9 cellular contexts compared by ENCODE assay signal in the genomic region with DNA sequence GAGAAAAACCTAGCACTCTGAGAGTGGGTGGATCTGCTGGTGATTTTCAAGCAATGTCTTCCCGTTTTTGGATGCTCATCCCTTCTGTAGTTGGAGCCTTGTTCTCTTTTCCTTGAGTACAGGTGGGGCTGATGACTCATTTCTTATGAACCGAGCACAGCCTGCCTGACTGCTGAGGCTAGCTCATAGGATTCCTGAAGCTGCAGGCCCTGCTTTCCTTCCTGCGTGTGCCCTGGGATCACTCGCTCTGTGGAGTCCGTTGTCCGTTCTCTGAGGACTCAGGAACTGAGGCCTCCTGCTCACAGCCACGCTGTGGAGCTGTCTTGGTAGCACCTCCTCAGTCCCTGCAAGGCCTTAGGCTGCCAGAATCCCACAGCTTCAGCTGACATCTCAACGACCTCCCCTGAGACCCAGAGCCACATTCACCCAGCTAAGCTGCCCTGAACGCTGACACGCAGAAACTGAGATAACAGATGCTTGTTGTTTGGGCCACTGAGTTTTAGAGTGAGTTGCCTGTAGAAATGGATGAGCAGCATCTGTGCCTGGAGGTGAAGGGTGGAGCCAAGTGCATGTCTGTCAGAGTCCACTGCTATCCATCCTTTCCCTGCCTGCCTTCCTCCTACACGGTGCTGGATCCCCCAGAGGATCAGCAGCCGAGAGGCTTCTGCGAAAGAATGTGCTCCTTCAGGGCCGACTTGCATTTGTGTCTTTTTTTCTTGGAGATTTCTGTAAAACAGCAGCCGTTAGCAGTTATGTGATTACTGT.
DNase-seq lines count a peak whose midpoint lies in the region; ATAC-seq and TF ChIP-seq lines count a peak whose summit lies in the region.
"Had no signal": no experiment of that assay in that cellular context is flagged by ENCODE, and none has a peak within 500 bp of the region (broad histone marks: within the 10 kb centered on the region; RNA-seq: fewer than 3 reads in every experiment).

No MANE protein-coding gene starts in this region.

- H4K20me1 ChIP-seq in HCT116 (ENCODE audit: insufficient read depth) = peaks cover 3% of the 10 kb centered on the region

- in situ Hi-C loops in ACHN (cut with HindIII; ENCODE audit: low pct_ligation_motif_present, low pct_unique_long_range_greater_than_20kb, low sequenced_read_pairs) = no loop called here

- peaks cover 8 to 19% of the 10 kb centered on the region in 2 experiments; a peak in 3 of 4 replicates for H3K4me1 ChIP-seq in HCT116 (ENCODE audit: control insufficient read depth in 1 of 2, insufficient read depth in 2 of 2, low read length in 2 of 2)

- CTCF ChIA-PET in HCT116 (lab: Charles Lee) (no interaction called here), GM10248 (lab: Yijun Ruan, JAX) (interaction anchor here (1.0 to 1.6 kb wide), 7 partner anchors 8 to 120 kb away, joined by 3 to 5 read pairs (median 3); no protein-coding TSS in a partner anchor)

- H3K4me3 ChIP-seq in HCT116 (replicated peaks in 1 of 2; ENCODE audit: low read depth in 1 of 2, low read length in 2 of 2) = no peak overlapping the region
- H3K4me3 ChIP-seq: K562 had no signal

- H3K27me3 Mint-ChIP-seq in activated naive CD8-positive, alpha-beta T cell treated with anti-CD3 and anti-CD28 coated beads, Interleukin-2, amount 50 U/mL, for 24 hours = peaks cover 2% of the 10 kb centered on the region
- H3K27me3 Mint-ChIP-seq in immature natural killer cell (ENCODE audit: low read depth in 3 of 3) = peaks cover 20 to 30% (median 24%) of the 10 kb centered on the region in 3 donors

- H3K36me3 ChIP-seq in HCT116 (ENCODE audit: control insufficient read depth in 1 of 2, insufficient read depth in 2 of 2, low read length in 2 of 2) = no peaks in the 10 kb centered on the region

- BruUV-seq in HCT116 (replicated peaks; lab: Mats Ljungman, UMichigan) = no TSS peak

- H3K9ac ChIP-seq in HCT116 (ENCODE audit: low read length) = no peak overlapping the region

- peaks cover 20% of the 10 kb centered on the region for H3K36me3 Mint-ChIP-seq in activated naive CD8-positive, alpha-beta T cell treated with anti-CD3 and anti-CD28 coated beads, Interleukin-2, amount 50 U/mL, for 24 hours (ENCODE audit: low read depth)
- H3K36me3 Mint-ChIP-seq in immature natural killer cell = no peaks in the 10 kb centered on the region

- RAD21 ChIA-PET in HCT116 (lab: Charles Lee; ENCODE audit: low non-redundant PET in 1 of 2, low total read pairs in 2 of 2, uncharacterized antibody in 2 of 2, unreplicated experiment in 2 of 2) = no interaction called here

- H3K79me2 ChIP-seq in HCT116 (ENCODE audit: insufficient read depth, low read length) = peaks cover 99% of the 10 kb centered on the region

- H3K4me3 Mint-ChIP-seq in activated naive CD8-positive, alpha-beta T cell treated with anti-CD3 and anti-CD28 coated beads, Interleukin-2, amount 50 U/mL, for 24 hours = peak overlapping the region; percentile 71
- peak overlapping the region in 4 of 5 donors; percentile 9 to 87 (median 79) for H3K4me3 Mint-ChIP-seq in immature natural killer cell

- H3K27ac Mint-ChIP-seq in activated naive CD8-positive, alpha-beta T cell treated with anti-CD3 and anti-CD28 coated beads, Interleukin-2, amount 50 U/mL, for 24 hours = peak overlapping the region; percentile 90
- H3K27ac Mint-ChIP-seq in immature natural killer cell = peak overlapping the region; percentile 73 to 98 (median 90)

- peak overlapping the region; percentile 43 for H3K4me2 ChIP-seq in HCT116 (ENCODE audit: low read length)

- intact Hi-C loops in HCT116 (cut with micrococcal nuclease) = no loop called here

- peaks cover 99% of the 10 kb centered on the region for H3K4me1 Mint-ChIP-seq in activated naive CD8-positive, alpha-beta T cell treated with anti-CD3 and anti-CD28 coated beads, Interleukin-2, amount 50 U/mL, for 24 hours
- peaks cover 90 to 99% of the 10 kb centered on the region in 2 donors for H3K4me1 Mint-ChIP-seq in immature natural killer cell

- TF ChIP-seq RAD21 in HCT116 (IDR thresholded peaks at IDR 0.05; ENCODE audit: low read depth) = no peak

- TF ChIP-seq POLR2A in HCT116 (IDR thresholded peaks at IDR 0.05; ENCODE audit: borderline replicate concordance, extremely low read depth, insufficient read depth, insufficient read length) = no peak

- DNase-seq in 8988T (peak; percentile 55), HCT116 (ENCODE audit: low read depth, low spot score) (no peak), immature natural killer cell (no peak), ACHN (no peak), GM10248 (ENCODE audit: extremely low spot score) (no peak), GM19240 (ENCODE audit: insufficient read length, low spot score) (no peak)
- no peak for DNase-seq in activated naive CD8-positive, alpha-beta T cell treated with anti-CD3 and anti-CD28 coated beads, Interleukin-2, amount 50 U/mL, for 24 hours
- DNase-seq in stimulated activated CD4-positive, alpha-beta T cell treated with anti-CD3 and anti-CD28 coated beads, Interleukin-4, amount 100 ng/mL, for 1 hour = no peak

- H3K27me3 ChIP-seq in HCT116 (ENCODE audit: insufficient read depth, low read length) = no peaks in the 10 kb centered on the region

- no peak overlapping the region for H2AFZ ChIP-seq in HCT116 (ENCODE audit: low read depth, low read length, poor library complexity, severe bottlenecking)

- H3K9me2 ChIP-seq in HCT116 (ENCODE audit: insufficient read depth) = no peaks in the 10 kb centered on the region

- TF ChIP-seq CTCF in HCT116 (IDR thresholded peaks at IDR 0.05 in 2 of 3, conservative IDR thresholded peaks at IDR 0.05 in 1 of 3; ENCODE audit: borderline replicate concordance in 1 of 3, insufficient read depth in 1 of 3, low read depth in 2 of 3, low read length in 2 of 3) (no peak), GM10248 (IDR thresholded peaks at IDR 0.05; ENCODE audit: control extremely low read depth, extremely low read depth, low read depth, missing control alignments) (no peak)

- peaks cover 9% of the 10 kb centered on the region for H3K9me3 Mint-ChIP-seq in activated naive CD8-positive, alpha-beta T cell treated with anti-CD3 and anti-CD28 coated beads, Interleukin-2, amount 50 U/mL, for 24 hours
- no peaks in the 10 kb centered on the region for H3K9me3 Mint-ChIP-seq in immature natural killer cell

- H3K9me3 ChIP-seq in HCT116 (ENCODE audit: control insufficient read depth in 1 of 2, insufficient read depth in 1 of 2, low read depth in 1 of 2, low read length in 2 of 2) = no peaks in the 10 kb centered on the region; a peak in 1 of 4 replicates

- H3K27ac ChIP-seq in HCT116 (ENCODE audit: low read depth, low read length) = no peak overlapping the region

- ATAC-seq in HCT116 = peak; percentile 68
- no peak for ATAC-seq in activated naive CD8-positive, alpha-beta T cell treated with anti-CD3 and anti-CD28 coated beads, Interleukin-2, amount 50 U/mL, for 24 hours
- ATAC-seq: K562 had no signal

- POLR2A ChIA-PET in HCT116 (lab: Charles Lee) = no interaction called here
- POLR2A ChIA-PET in GM10248 (lab: Yijun Ruan, JAX) = interaction anchor here (0.5 to 1.0 kb wide), 2 partner anchors 25 to 28 kb away, joined by 3 read pairs; no protein-coding TSS in a partner anchor

TF ChIP-seq in HCT116, 20 proteins besides CTCF, POLR2A, EP300 and RAD21:
- TF ChIP-seq CBX3 (IDR thresholded peaks at IDR 0.05; ENCODE audit: low read depth) = no peak
- no peak for TF ChIP-seq YY1 (IDR thresholded peaks at IDR 0.05; ENCODE audit: extremely low read depth, insufficient replicate concordance, low read depth, low read length)
- peak; percentile 56; the same call in 1 of the 2 replicates for TF ChIP-seq JUND (IDR thresholded peaks at IDR 0.05)
- TF ChIP-seq, protein P1, sequence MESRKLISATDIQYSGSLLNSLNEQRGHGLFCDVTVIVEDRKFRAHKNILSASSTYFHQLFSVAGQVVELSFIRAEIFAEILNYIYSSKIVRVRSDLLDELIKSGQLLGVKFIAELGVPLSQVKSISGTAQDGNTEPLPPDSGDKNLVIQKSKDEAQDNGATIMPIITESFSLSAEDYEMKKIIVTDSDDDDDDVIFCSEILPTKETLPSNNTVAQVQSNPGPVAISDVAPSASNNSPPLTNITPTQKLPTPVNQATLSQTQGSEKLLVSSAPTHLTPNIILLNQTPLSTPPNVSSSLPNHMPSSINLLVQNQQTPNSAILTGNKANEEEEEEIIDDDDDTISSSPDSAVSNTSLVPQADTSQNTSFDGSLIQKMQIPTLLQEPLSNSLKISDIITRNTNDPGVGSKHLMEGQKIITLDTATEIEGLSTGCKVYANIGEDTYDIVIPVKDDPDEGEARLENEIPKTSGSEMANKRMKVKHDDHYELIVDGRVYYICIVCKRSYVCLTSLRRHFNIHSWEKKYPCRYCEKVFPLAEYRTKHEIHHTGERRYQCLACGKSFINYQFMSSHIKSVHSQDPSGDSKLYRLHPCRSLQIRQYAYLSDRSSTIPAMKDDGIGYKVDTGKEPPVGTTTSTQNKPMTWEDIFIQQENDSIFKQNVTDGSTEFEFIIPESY (IDR thresholded peaks at IDR 0.05; ENCODE audit: extremely low read depth, insufficient replicate concordance, low read length) = no peak
- TF ChIP-seq FOSL1 (IDR thresholded peaks at IDR 0.05; ENCODE audit: low read depth) = peak; percentile 49
